ENCODE assay signal across 1 cellular context in genomic region chr19:55563261-55563690, GRCh38.
TF ChIP-seq lines count a peak whose summit lies in the region.

No MANE protein-coding gene starts in this region.

TF ChIP-seq in H1, 55 proteins besides CTCF, POLR2A, EP300 and RAD21:
- TF ChIP-seq EGR1 (IDR thresholded peaks at IDR 0.05; ENCODE audit: borderline replicate concordance, low read depth, low read length) (no peak), SIRT6 (IDR thresholded peaks at IDR 0.05; ENCODE audit: low read length) (no peak), CBX5 (IDR thresholded peaks at IDR 0.05; ENCODE audit: low read depth, low read length) (no peak), TEAD4 (IDR thresholded peaks at IDR 0.05; ENCODE audit: low read depth, low read length) (no peak), NANOG (IDR thresholded peaks at IDR 0.05; ENCODE audit: insufficient read depth, low read depth, low read length, poor library complexity, severe bottlenecking) (no peak), RNF2 (IDR thresholded peaks at IDR 0.05; ENCODE audit: borderline replicate concordance, low read depth, low read length, missing control alignments, poor library complexity, severe bottlenecking) (no peak), KDM1A (IDR thresholded peaks at IDR 0.05; ENCODE audit: borderline replicate concordance, low read length) (no peak)
TF ChIP-seq in H1: peak in this region for 0.
